8 cellular contexts compared by ENCODE assay signal in genomic region chr3:168467085-168467714, GRCh38.
DNase-seq lines count a peak whose midpoint lies in the region; ATAC-seq lines count a peak whose summit lies in the region.

No MANE protein-coding gene starts in this region.

- H3K27me3 Mint-ChIP-seq in naive thymus-derived CD4-positive, alpha-beta T cell: no peaks in the 10 kb centered on the region

- CTCF ChIA-PET in naive thymus-derived CD4-positive, alpha-beta T cell (lab: Charles Lee): no interaction called here

- H3K4me1 ChIP-seq in naive thymus-derived CD4-positive, alpha-beta T cell (ENCODE audit: control insufficient read depth in 2 of 2, insufficient read depth in 2 of 2, low read length in 2 of 2): no peaks in the 10 kb centered on the region

- no peaks in the 10 kb centered on the region for H3K9me3 ChIP-seq in naive thymus-derived CD4-positive, alpha-beta T cell (ENCODE audit: control insufficient read depth in 2 of 3, low read length in 3 of 3)

- no peak overlapping the region for H3K27ac Mint-ChIP-seq in naive thymus-derived CD4-positive, alpha-beta T cell

- DNase-seq in NCI-H1092 treated with DMSO at 0.1 percent for 48 hours (lab: John Stamatoyannopoulos, UW): peak; percentile 10
- DNase-seq in dermis blood vessel endothelial cell: peak; percentile 6
- DNase-seq in naive thymus-derived CD4-positive, alpha-beta T cell: no peak
- DNase-seq in effector CD8-positive, alpha-beta T cell (lab: John Stamatoyannopoulos, UW): no peak
- DNase-seq in cerebellar nuclear complex (lab: John Stamatoyannopoulos, UW): no peak

- ATAC-seq in GM18498 (IDR thresholded peaks at IDR 0.05; ENCODE audit: unreplicated experiment): peak; percentile 86
- ATAC-seq in HG02571 (IDR thresholded peaks at IDR 0.05; ENCODE audit: unreplicated experiment): peak; percentile 87
- ATAC-seq in naive thymus-derived CD4-positive, alpha-beta T cell: peak; percentile 34
- ATAC-seq in GM19455 (IDR thresholded peaks at IDR 0.05; ENCODE audit: unreplicated experiment): no peak

- H3K4me1 Mint-ChIP-seq in naive thymus-derived CD4-positive, alpha-beta T cell: no peaks in the 10 kb centered on the region

- intact Hi-C loops in naive thymus-derived CD4-positive, alpha-beta T cell (cut with micrococcal nuclease): loop anchor here in 1 of 2 donors (1.0 to 2.0 kb wide), 2 partner anchors 252 to 420 kb away; no protein-coding TSS in a partner anchor

- no peaks in the 10 kb centered on the region for H3K36me3 Mint-ChIP-seq in naive thymus-derived CD4-positive, alpha-beta T cell

- H3K27me3 ChIP-seq in naive thymus-derived CD4-positive, alpha-beta T cell (ENCODE audit: control insufficient read depth in 2 of 2, insufficient read depth in 2 of 2, low read length in 2 of 2): no peaks in the 10 kb centered on the region

- no peak overlapping the region for H3K27ac ChIP-seq in naive thymus-derived CD4-positive, alpha-beta T cell (ENCODE audit: low read depth, low read length)

- no peaks in the 10 kb centered on the region for H3K36me3 ChIP-seq in naive thymus-derived CD4-positive, alpha-beta T cell (ENCODE audit: control insufficient read depth in 2 of 3, insufficient read depth in 3 of 3, low read length in 3 of 3)

- peaks cover 0 to 13% (median 5%) of the 10 kb centered on the region in 11 donors for H3K9me3 Mint-ChIP-seq in naive thymus-derived CD4-positive, alpha-beta T cell

- no peak overlapping the region for H3K4me3 ChIP-seq in naive thymus-derived CD4-positive, alpha-beta T cell (ENCODE audit: low read length)

- peak overlapping the region in 1 of 10 donors; percentile 6 for H3K4me3 Mint-ChIP-seq in naive thymus-derived CD4-positive, alpha-beta T cell

- POLR2A ChIA-PET in naive thymus-derived CD4-positive, alpha-beta T cell (lab: Charles Lee): no interaction called here

Comparison
In these comparisons a context has a peak if more than half of its experiments do, and no peak if none do; other contexts are left out.
1. DNase-seq: peak in NCI-H1092 treated with DMSO at 0.1 percent for 48 hours (single experiment) and dermis blood vessel endothelial cell (single experiment); none in naive thymus-derived CD4-positive, alpha-beta T cell (0 of 9), effector CD8-positive, alpha-beta T cell (single experiment) and cerebellar nuclear complex (0 of 2).